Comparison of ENCODE assay signal across 1 cellular context in the genomic region with DNA sequence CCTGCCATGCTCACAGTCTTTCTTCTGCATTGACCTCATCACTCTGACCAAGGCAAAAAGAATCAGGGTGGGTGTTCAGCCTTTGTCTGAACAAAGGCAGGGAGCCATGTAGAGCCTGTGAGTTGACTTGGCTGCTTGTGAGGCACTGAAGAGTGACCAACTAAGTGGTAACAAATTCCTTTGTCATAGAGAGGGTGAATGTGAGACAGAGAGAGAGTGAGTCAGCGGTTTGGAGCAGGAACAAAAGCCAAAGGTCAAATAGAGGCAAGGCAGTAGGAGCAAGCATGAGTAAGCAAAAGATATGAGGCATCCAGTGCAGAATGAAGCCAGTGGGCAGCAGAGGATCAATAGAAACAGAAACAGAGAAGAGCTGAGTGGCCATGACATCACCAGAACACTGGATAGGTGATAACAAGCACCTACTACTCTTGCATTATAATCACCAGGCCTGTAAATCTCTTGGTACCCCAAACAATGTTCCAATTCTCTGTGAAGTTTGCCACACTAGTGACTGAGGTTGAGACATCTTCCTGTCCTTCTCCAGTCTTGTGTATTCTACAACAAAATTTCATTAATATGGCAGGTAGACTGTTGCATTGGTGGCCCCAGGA.
A peak's percentile ranks its signal among the peaks of the same experiment; 100 is the strongest.
TF ChIP-seq lines count a peak whose summit lies in the region.

No MANE protein-coding gene starts in this region.

TF ChIP-seq in A549, 52 proteins besides CTCF, POLR2A, EP300 and RAD21 (continued from another document):
- TF ChIP-seq JUN (IDR thresholded peaks at IDR 0.05) (peak; percentile 68 to 92; a peak in 4 of 5 replicates), JUNB (IDR thresholded peaks at IDR 0.05) (peak; percentile 87), CBX2 (IDR thresholded peaks at IDR 0.05; ENCODE audit: borderline replicate concordance, low read depth) (no peak), RNF2 (IDR thresholded peaks at IDR 0.05; ENCODE audit: borderline replicate concordance, low read depth) (no peak), NR3C1 (IDR thresholded peaks at IDR 0.05) (no peak), NFE2L2 (conservative IDR thresholded peaks at IDR 0.05; ENCODE audit: low read length) (peak; percentile 97), TP53 (CRISPR knock-in tag; IDR thresholded peaks at IDR 0.05) (0 out of 2 replicates have a peak, but pooled peaks have one; percentile 17), MAFK (IDR thresholded peaks at IDR 0.05; ENCODE audit: partially characterized antibody) (peak; percentile 100), FOXS1 (CRISPR knock-in tag; IDR thresholded peaks at IDR 0.05) (no peak), GATA3 (IDR thresholded peaks at IDR 0.05; ENCODE audit: borderline replicate concordance) (peak; percentile 86), PHF8 (IDR thresholded peaks at IDR 0.05; ENCODE audit: borderline replicate concordance, low read depth) (no peak), HOXA7 (CRISPR knock-in tag; IDR thresholded peaks at IDR 0.05) (no peak), NPAS2 (CRISPR knock-in tag; IDR thresholded peaks at IDR 0.05; ENCODE audit: borderline replicate concordance) (no peak; the same call in 1 of the 2 replicates), HOXB13 (CRISPR knock-in tag; IDR thresholded peaks at IDR 0.05; ENCODE audit: low read depth) (0 out of 2 replicates have a peak, but pooled peaks have one; percentile 54), POLR2AphosphoS2 (conservative IDR thresholded peaks at IDR 0.05; ENCODE audit: low read length) (no peak), SREBF2 (IDR thresholded peaks at IDR 0.05) (no peak), KDM1A (IDR thresholded peaks at IDR 0.05; ENCODE audit: low read depth) (no peak), CHD4 (IDR thresholded peaks at IDR 0.05; ENCODE audit: borderline replicate concordance) (no peak), HEYL (CRISPR knock-in tag; IDR thresholded peaks at IDR 0.05) (peak; percentile 71; the same call in 1 of the 2 replicates), ZNF302 (CRISPR knock-in tag; IDR thresholded peaks at IDR 0.05) (no peak), EHF (CRISPR knock-in tag; IDR thresholded peaks at IDR 0.05) (peak; percentile 77; the same call in 1 of the 2 replicates), HDAC2 (IDR thresholded peaks at IDR 0.05) (no peak), HOXB5 (CRISPR knock-in tag; IDR thresholded peaks at IDR 0.05) (0 out of 2 replicates have a peak, but pooled peaks have one; percentile 28)
- TF ChIP-seq, protein P1, sequence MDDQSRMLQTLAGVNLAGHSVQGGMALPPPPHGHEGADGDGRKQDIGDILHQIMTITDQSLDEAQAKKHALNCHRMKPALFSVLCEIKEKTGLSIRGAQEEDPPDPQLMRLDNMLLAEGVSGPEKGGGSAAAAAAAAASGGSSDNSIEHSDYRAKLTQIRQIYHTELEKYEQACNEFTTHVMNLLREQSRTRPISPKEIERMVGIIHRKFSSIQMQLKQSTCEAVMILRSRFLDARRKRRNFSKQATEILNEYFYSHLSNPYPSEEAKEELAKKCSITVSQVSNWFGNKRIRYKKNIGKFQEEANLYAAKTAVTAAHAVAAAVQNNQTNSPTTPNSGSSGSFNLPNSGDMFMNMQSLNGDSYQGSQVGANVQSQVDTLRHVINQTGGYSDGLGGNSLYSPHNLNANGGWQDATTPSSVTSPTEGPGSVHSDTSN (IDR thresholded peaks at IDR 0.05), result 0 out of 2 replicates have a peak, but pooled peaks have one; percentile 69
- TF ChIP-seq, protein P2, sequence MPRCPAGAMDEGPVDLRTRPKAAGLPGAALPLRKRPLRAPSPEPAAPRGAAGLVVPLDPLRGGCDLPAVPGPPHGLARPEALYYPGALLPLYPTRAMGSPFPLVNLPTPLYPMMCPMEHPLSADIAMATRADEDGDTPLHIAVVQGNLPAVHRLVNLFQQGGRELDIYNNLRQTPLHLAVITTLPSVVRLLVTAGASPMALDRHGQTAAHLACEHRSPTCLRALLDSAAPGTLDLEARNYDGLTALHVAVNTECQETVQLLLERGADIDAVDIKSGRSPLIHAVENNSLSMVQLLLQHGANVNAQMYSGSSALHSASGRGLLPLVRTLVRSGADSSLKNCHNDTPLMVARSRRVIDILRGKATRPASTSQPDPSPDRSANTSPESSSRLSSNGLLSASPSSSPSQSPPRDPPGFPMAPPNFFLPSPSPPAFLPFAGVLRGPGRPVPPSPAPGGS (IDR thresholded peaks at IDR 0.05), result peak; percentile 33; the same call in 1 of the 3 replicates
- TF ChIP-seq, protein P3, sequence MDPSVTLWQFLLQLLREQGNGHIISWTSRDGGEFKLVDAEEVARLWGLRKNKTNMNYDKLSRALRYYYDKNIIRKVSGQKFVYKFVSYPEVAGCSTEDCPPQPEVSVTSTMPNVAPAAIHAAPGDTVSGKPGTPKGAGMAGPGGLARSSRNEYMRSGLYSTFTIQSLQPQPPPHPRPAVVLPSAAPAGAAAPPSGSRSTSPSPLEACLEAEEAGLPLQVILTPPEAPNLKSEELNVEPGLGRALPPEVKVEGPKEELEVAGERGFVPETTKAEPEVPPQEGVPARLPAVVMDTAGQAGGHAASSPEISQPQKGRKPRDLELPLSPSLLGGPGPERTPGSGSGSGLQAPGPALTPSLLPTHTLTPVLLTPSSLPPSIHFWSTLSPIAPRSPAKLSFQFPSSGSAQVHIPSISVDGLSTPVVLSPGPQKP (IDR thresholded peaks at IDR 0.05; ENCODE audit: low read depth, low read length), result no peak
- TF ChIP-seq, protein P4, sequence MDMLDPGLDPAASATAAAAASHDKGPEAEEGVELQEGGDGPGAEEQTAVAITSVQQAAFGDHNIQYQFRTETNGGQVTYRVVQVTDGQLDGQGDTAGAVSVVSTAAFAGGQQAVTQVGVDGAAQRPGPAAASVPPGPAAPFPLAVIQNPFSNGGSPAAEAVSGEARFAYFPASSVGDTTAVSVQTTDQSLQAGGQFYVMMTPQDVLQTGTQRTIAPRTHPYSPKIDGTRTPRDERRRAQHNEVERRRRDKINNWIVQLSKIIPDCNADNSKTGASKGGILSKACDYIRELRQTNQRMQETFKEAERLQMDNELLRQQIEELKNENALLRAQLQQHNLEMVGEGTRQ (IDR thresholded peaks at IDR 0.05), result no peak
- TF ChIP-seq, protein P5, sequence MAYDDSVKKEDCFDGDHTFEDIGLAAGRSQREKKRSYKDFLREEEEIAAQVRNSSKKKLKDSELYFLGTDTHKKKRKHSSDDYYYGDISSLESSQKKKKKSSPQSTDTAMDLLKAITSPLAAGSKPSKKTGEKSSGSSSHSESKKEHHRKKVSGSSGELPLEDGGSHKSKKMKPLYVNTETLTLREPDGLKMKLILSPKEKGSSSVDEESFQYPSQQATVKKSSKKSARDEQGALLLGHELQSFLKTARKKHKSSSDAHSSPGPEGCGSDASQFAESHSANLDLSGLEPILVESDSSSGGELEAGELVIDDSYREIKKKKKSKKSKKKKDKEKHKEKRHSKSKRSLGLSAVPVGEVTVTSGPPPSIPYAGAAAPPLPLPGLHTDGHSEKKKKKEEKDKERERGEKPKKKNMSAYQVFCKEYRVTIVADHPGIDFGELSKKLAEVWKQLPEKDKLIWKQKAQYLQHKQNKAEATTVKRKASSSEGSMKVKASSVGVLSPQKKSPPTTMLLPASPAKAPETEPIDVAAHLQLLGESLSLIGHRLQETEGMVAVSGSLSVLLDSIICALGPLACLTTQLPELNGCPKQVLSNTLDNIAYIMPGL (CRISPR knock-in tag; IDR thresholded peaks at IDR 0.05; ENCODE audit: borderline replicate concordance), result no peak
- TF ChIP-seq, protein P6, sequence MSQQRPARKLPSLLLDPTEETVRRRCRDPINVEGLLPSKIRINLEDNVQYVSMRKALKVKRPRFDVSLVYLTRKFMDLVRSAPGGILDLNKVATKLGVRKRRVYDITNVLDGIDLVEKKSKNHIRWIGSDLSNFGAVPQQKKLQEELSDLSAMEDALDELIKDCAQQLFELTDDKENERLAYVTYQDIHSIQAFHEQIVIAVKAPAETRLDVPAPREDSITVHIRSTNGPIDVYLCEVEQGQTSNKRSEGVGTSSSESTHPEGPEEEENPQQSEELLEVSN (IDR thresholded peaks at IDR 0.05; ENCODE audit: borderline replicate concordance, low read depth), result peak; percentile 29; the same call in 1 of the 2 replicates
